Comparison of ENCODE assay signal across 9 cellular contexts in genomic region chr1:85398391-85399064, GRCh38.
DNase-seq lines count a peak whose midpoint lies in the region; ATAC-seq, FAIRE-seq and TF ChIP-seq lines count a peak whose summit lies in the region.
"Had no signal": no experiment of that assay in that cellular context is flagged by ENCODE, and none has a peak within 500 bp of the region (broad histone marks: within the 10 kb centered on the region; RNA-seq: fewer than 3 reads in every experiment).

No MANE protein-coding gene starts in this region.

- POLR2A ChIA-PET in HepG2 (lab: Yijun Ruan, JAX) = no interaction called here

- H3K36me3 ChIP-seq in HepG2 (replicated peaks in 1 of 2; ENCODE audit: control insufficient read depth in 1 of 2, insufficient read depth in 2 of 2, low read length in 2 of 2) (no peaks in the 10 kb centered on the region; a peak in 1 of 5 replicates), stomach (no peaks in the 10 kb centered on the region)

- DNase-seq in AG08395 (ENCODE audit: low spot score) (peak; percentile 35), cardiac fibroblast (ENCODE audit: low read depth in 2 of 2) (peak; percentile 80 to 82), HepG2 (ENCODE audit: low spot score) (no peak), GOT3 (lab: John Stamatoyannopoulos, UW) (no peak), stomach (no peak), NCI-H146 treated with DMSO at 0.1 percent for 48 hours (lab: John Stamatoyannopoulos, UW; ENCODE audit: unreplicated experiment) (no peak)
- DNase-seq: NCI-H1436 treated with DMSO at 0.1 percent for 48 hours had no signal

- ATAC-seq in HepG2 (no peak), HG02938 (IDR thresholded peaks at IDR 0.05; ENCODE audit: unreplicated experiment) (no peak)

- BruUV-seq in HepG2 (replicated peaks; lab: Mats Ljungman, UMichigan) = no TSS peak

- TF ChIP-seq POLR2A in HepG2 (IDR thresholded peaks at IDR 0.05; ENCODE audit: insufficient read depth in 1 of 2, low read depth in 2 of 2, low read length in 2 of 2) (no peak), stomach (IDR thresholded peaks at IDR 0.05) (no peak)

- CTCF ChIA-PET in HepG2 (lab: Yijun Ruan, JAX; ENCODE audit: low intra/inter-chr PET ratio, low total read pairs) = interaction anchor here (1.6 kb wide), 1 partner anchor 90 kb away, joined by 14 read pairs; no protein-coding TSS in a partner anchor

- H3K4me1 ChIP-seq in HepG2 (ENCODE audit: insufficient read depth, low read length) (peaks cover 7% of the 10 kb centered on the region; the same call in 1 of the 2 replicates), stomach (peaks cover 0 to 15% (median 4%) of the 10 kb centered on the region in 4 donors)

- in situ Hi-C loops in HepG2 (cut with HindIII; ENCODE audit: extremely low pct_ligation_motif_present, low pct_unique_long_range_greater_than_20kb) = loop anchor here (5.0 kb wide), 1 partner anchor 91 kb away; no protein-coding TSS in a partner anchor

- H3K27ac ChIP-seq in HepG2 (ENCODE audit: extremely low read length, insufficient read depth, low read length) (no peak overlapping the region), stomach (no peak overlapping the region)

- H3K27me3 ChIP-seq in HepG2 (ENCODE audit: control insufficient read depth in 1 of 2, insufficient read depth in 2 of 2, low read length in 2 of 2) (no peaks in the 10 kb centered on the region), stomach (no peaks in the 10 kb centered on the region)

- no peak for TF ChIP-seq RAD21 in HepG2 (CRISPR knock-in tag; IDR thresholded peaks at IDR 0.05)

- H3K4me3 ChIP-seq in cardiac fibroblast (replicated peaks in 1 of 2; ENCODE audit: low read depth in 2 of 2, low read length in 2 of 2) = no peak overlapping the region
- no peak overlapping the region for H3K4me3 ChIP-seq in HepG2 (replicated peaks in 1 of 3; ENCODE audit: insufficient read depth in 1 of 3, low read depth in 2 of 3, low read length in 3 of 3)
- no peak overlapping the region for H3K4me3 ChIP-seq in stomach

- no peak overlapping the region for H3K4me2 ChIP-seq in HepG2 (ENCODE audit: low read depth, low read length)

- H3K79me2 ChIP-seq in HepG2 (ENCODE audit: insufficient read depth, low read length) = peaks cover 6% of the 10 kb centered on the region

- 86% methylated on average over 6 of the region's 6 CpGs for WGBS in HepG2 (ENCODE audit: low lambda C conversion rate)
- 88 to 98% (median 89%) methylated on average over 6 of the region's 6 CpGs for WGBS in stomach, 5 donors

- intact Hi-C loops in HepG2 (cut with micrococcal nuclease; ENCODE audit: unreplicated experiment) = loop anchor here (1.0 to 2.0 kb wide), 2 partner anchors 54 to 90 kb away; no protein-coding TSS in a partner anchor
- intact Hi-C loops in stomach (cut with DNase I; ENCODE audit: low total_unique reads) = no loop called here

- peak; percentile 15 for FAIRE-seq in HepG2 (lab: Jason Lieb, UNC)

- no peak overlapping the region for H2AFZ ChIP-seq in HepG2 (ENCODE audit: low read length)

- no peak overlapping the region for H3K9ac ChIP-seq in HepG2 (ENCODE audit: insufficient read depth, low read depth, low read length)

- H3K9me3 ChIP-seq in HepG2 (ENCODE audit: low read length) (no peaks in the 10 kb centered on the region), stomach (no peaks in the 10 kb centered on the region)

- H4K20me1 ChIP-seq in HepG2 (ENCODE audit: insufficient read depth, low read length) = no peaks in the 10 kb centered on the region

- peak; percentile 39 for TF ChIP-seq CTCF in LNCAP (IDR thresholded peaks at IDR 0.05)
- TF ChIP-seq CTCF in cardiac fibroblast (IDR thresholded peaks at IDR 0.05; ENCODE audit: low read depth, low read length) = peak; percentile 47
- TF ChIP-seq CTCF in HepG2 (CRISPR knock-in tag; IDR thresholded peaks at IDR 0.05) = no peak
- TF ChIP-seq CTCF in stomach (IDR thresholded peaks at IDR 0.05) = no peak

- TF ChIP-seq EP300 in HepG2 (IDR thresholded peaks at IDR 0.05; ENCODE audit: low read depth in 2 of 2, low read length in 2 of 2) = no peak
- TF ChIP-seq EP300 in HepG2 (CRISPR knock-in tag; IDR thresholded peaks at IDR 0.05; ENCODE audit: borderline replicate concordance) = no peak
- TF ChIP-seq EP300 in stomach (IDR thresholded peaks at IDR 0.05) = no peak

TF ChIP-seq in HepG2, 621 proteins besides CTCF, POLR2A, EP300 and RAD21:
- no peak for TF ChIP-seq ZBTB34 (CRISPR knock-in tag; IDR thresholded peaks at IDR 0.05)
- TF ChIP-seq SMC3 (IDR thresholded peaks at IDR 0.05; ENCODE audit: low read length) = 0 out of 2 replicates have a peak, but pooled peaks have one; percentile 7
- TF ChIP-seq GZF1 (CRISPR knock-in tag; IDR thresholded peaks at IDR 0.05) = no peak
- 0 out of 2 replicates have a peak, but pooled peaks have one; percentile 0 for TF ChIP-seq CEBPB (IDR thresholded peaks at IDR 0.05; ENCODE audit: borderline replicate concordance, low read depth, low read length)

Comparison
In these comparisons a context has a peak if more than half of its experiments do, and no peak if none do; other contexts are left out.
1. DNase-seq: peak in AG08395 (single experiment) and cardiac fibroblast (2 of 2); none in HepG2 (single experiment), GOT3 (single experiment), stomach (single experiment) and NCI-H146 treated with DMSO at 0.1 percent for 48 hours (single experiment).
2. CTCF ChIP-seq: peak in LNCAP (single experiment) and cardiac fibroblast (single experiment); none in HepG2 (single experiment) and stomach (0 of 7).